Comparison of ENCODE assay signal across 1 cellular context in genomic region chr3:192331749-192332385, GRCh38.
TF ChIP-seq lines count a peak whose summit lies in the region.

No MANE protein-coding gene starts in this region.

TF ChIP-seq in HepG2, 621 proteins besides CTCF, POLR2A, EP300 and RAD21 (continued from another document):
- TF ChIP-seq TFDP1 (CRISPR knock-in tag; IDR thresholded peaks at IDR 0.05; ENCODE audit: borderline replicate concordance), result no peak
- TF ChIP-seq ZBTB33 (CRISPR knock-in tag; IDR thresholded peaks at IDR 0.05), result no peak
- TF ChIP-seq REXO4 (CRISPR knock-in tag; IDR thresholded peaks at IDR 0.05; ENCODE audit: borderline replicate concordance), result no peak
- no peak for TF ChIP-seq ZSCAN29 (CRISPR knock-in tag; conservative IDR thresholded peaks at IDR 0.05)
- TF ChIP-seq YY1 (IDR thresholded peaks at IDR 0.05; ENCODE audit: insufficient read depth, insufficient replicate concordance, low read depth, low read length), result no peak
- TF ChIP-seq SP140L (CRISPR knock-in tag; IDR thresholded peaks at IDR 0.05; ENCODE audit: borderline replicate concordance), result no peak
- TF ChIP-seq GATA4 (IDR thresholded peaks at IDR 0.05; ENCODE audit: borderline replicate concordance, low read depth), result no peak
- no peak for TF ChIP-seq ZBTB44 (CRISPR knock-in tag; IDR thresholded peaks at IDR 0.05)
- TF ChIP-seq ZBTB2 (CRISPR knock-in tag; IDR thresholded peaks at IDR 0.05; ENCODE audit: low read depth), result no peak
- no peak for TF ChIP-seq SNAI1 (CRISPR knock-in tag; IDR thresholded peaks at IDR 0.05; ENCODE audit: borderline replicate concordance)
- TF ChIP-seq FOSL1 (CRISPR knock-in tag; IDR thresholded peaks at IDR 0.05; ENCODE audit: borderline replicate concordance), result no peak
TF ChIP-seq in HepG2: peak in this region for 0.
